ENCODE assay signal across 26 cellular contexts in the genomic region with DNA sequence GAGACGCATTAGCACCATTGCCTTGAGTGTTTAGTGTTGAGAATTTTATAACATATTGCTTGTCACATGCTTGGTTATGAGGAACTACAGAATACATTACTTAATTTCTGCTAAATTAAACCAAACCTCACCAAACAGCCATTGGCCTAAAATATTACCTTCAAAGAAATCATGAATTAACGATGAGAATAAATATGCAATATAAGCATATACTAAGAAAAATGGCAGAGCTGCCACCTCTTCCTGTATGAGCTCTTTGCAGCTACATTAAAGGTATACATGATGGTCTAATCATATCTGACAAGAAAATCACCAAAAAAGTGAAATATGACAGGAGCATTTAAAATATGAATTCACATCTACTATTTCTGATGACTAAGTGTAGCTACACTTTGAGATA.
"Had no signal": no experiment of that assay in that cellular context is flagged by ENCODE, and none has a peak within 500 bp of the region (broad histone marks: within the 10 kb centered on the region; RNA-seq: fewer than 3 reads in every experiment).

No MANE protein-coding gene starts in this region.

- H3K9me3 ChIP-seq: testis, thyroid gland, upper lobe of right lung, uterus, vagina had no signal

- DNase-seq: stimulated activated CD4-positive, alpha-beta T cell treated with anti-CD3 and anti-CD28 coated beads, Interleukin-2, amount 100 ng/mL, for 48 hours; stimulated activated CD4-positive, alpha-beta T cell treated with anti-CD3 and anti-CD28 coated beads, Interleukin-4, amount 100 ng/mL, for 1 hour; stimulated activated CD4-positive, alpha-beta T cell treated with anti-CD3 and anti-CD28 coated beads, Interleukin-4, amount 100 ng/mL, for 24 hours; stimulated activated CD4-positive, alpha-beta T cell treated with anti-CD3 and anti-CD28 coated beads, Interleukin-4, amount 100 ng/mL, for 4 hours; stimulated activated CD8-positive, alpha-beta memory T cell treated with anti-CD3 and anti-CD28 coated beads, Interleukin-4, amount 100 ng/mL, for 48 hours; stimulated activated naive B cell treated with anti-CD40 and anti-IgM and Interleukin-4, amounts not matched to agents 10 μg/mL and 1 μg/mL and 100 μg/mL, for 72 hours; stimulated activated naive CD4-positive, alpha-beta T cell; stimulated activated naive CD4-positive, alpha-beta T cell treated with Interleukin-2 at 50 U/mL for 16 hours; stimulated activated naive CD8-positive, alpha-beta T cell treated with anti-CD3 and anti-CD28 coated beads, Interleukin-15, amount 100 ng/mL, for 72 hours; stimulated activated naive CD8-positive, alpha-beta T cell treated with anti-CD3 and anti-CD28 coated beads, Interleukin-15, Interleukin-2, amounts not matched to agents 100 U/mL and 50 U/mL, for 24 hours; stomach; substantia nigra; testis; thyroid gland; tibial artery; transverse colon; upper lobe of left lung; upper lobe of right lung; uterus had no signal

- H3K4me1 ChIP-seq: testis, upper lobe of right lung, uterus had no signal

- FAIRE-seq: urothelium cell line had no signal

- H3K36me3 ChIP-seq: stomach, suprapubic skin, thoracic aorta, thyroid gland, tibial artery, tibial nerve, transverse colon, upper lobe of left lung, upper lobe of right lung, uterus, vagina had no signal

- H3K27me3 ChIP-seq: stomach, suprapubic skin, testis, thyroid gland, tibial artery, tibial nerve, transverse colon, upper lobe of left lung, upper lobe of right lung, uterus, vagina had no signal

- H3K4me3 ChIP-seq: stomach, suprapubic skin, testis, thoracic aorta, thyroid gland, tibial artery, tibial nerve, transverse colon, upper lobe of left lung, upper lobe of right lung, uterus, vagina had no signal

- H3K27ac ChIP-seq: stomach, suprapubic skin, testis, thoracic aorta, thyroid gland, tibial artery, tibial nerve, transverse colon, upper lobe of left lung, upper lobe of right lung, uterus, vagina had no signal

- ATAC-seq: stimulated activated effector memory CD8-positive, alpha-beta T cell treated with anti-CD3 and anti-CD28 coated beads, Interleukin-12 subunit alpha, Interleukin-12 subunit beta, amount 100 ng/mL, for 72 hours; stimulated activated memory B cell treated with anti-CD40 and anti-IgM and Interleukin-4, amounts not matched to agents 10 μg/mL and 1 μg/mL and 100 μg/mL, for 72 hours; stimulated activated naive B cell treated with anti-CD40 and anti-IgM and Interleukin-4, amounts not matched to agents 10 μg/mL and 1 μg/mL and 100 μg/mL, for 72 hours; stimulated activated naive CD8-positive, alpha-beta T cell treated with anti-CD3 and anti-CD28 coated beads, Interleukin-15, amount 100 ng/mL, for 72 hours; stimulated activated naive CD8-positive, alpha-beta T cell treated with anti-CD3 and anti-CD28 coated beads, Interleukin-15, Interleukin-2, amounts not matched to agents 100 U/mL and 50 U/mL, for 24 hours; upper lobe of right lung had no signal
